Comparison of ENCODE assay signal across 8 cellular contexts in the genomic region with DNA sequence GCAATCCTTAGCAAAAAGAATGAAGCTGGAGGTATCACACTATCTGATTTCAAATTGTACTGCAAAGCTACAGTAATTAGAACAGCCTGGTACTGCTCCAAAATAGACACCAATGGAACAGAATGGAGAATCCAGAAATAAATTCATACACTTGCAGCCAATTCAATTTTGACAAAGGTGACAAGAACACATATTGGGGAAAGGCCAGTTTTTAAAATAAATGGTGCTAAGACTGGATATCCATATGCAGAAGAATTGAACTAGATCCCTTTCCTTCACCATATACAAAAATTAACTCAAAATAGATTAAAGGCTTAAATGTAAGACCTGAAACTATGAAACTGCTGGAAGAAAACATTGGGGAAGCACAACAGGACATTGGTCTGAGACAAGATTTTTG.
"Had no signal": no experiment of that assay in that cellular context is flagged by ENCODE, and none has a peak within 500 bp of the region (broad histone marks: within the 10 kb centered on the region; RNA-seq: fewer than 3 reads in every experiment).

No MANE protein-coding gene starts in this region.

- ATAC-seq: GM23338, HCT116 had no signal

- DNase-seq: GM23248, GOT3, H7, H9, HCEC 1CT, HFFc6 had no signal
